ENCODE assay signal across 8 cellular contexts in the genomic region with DNA sequence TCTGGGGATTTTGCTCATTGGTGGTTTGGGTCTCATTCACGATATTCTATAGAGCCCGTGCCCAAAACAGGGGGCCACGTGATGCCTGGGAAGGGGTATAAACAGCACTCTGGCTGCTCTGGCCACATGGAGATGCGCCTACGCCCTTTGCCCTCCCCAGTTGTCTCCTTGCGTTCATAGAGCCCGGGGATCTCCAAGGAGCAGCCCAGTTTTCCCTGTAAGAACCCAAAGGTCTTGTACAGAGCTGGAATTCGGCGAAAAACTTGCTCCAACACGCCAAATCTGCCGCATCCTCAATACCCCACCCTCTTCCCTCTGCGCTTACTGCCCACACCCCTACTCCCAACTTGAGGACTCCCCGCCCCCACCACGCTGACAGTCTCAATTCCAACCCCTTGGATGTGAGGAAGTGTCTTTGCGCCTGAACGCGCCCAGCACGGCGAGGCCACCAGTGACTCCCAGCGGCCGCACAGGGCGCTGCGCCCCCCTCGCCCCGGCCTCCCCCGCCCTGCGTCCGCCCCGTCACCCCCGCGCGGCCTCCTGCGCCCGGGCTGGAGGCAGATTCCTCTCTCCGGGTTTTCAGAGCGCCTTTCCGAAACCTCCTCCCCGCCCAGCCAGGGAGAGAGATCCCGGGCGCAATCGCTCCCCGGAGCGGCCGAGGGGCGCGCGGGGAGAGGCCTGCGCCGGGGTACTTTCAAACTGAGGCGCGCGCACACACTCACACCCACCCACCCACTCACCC. TPM values are rescaled to one million over a fixed set of nuclear protein-coding genes. Genes with fewer than 3 reads are reported as not detected.
DNase-seq lines count a peak whose midpoint lies in the region; ATAC-seq and TF ChIP-seq lines count a peak whose summit lies in the region.

A gene (plus strand): TSS at position 582 of the 742 bp plus-strand sequence. CDS start 558 bp downstream, outside the sequence.

- peak within 1 kb of the TSS; percentile 74 for H3K4me3 Mint-ChIP-seq in MCF 10A (ENCODE audit: unreplicated experiment)

- POLR2A ChIA-PET in MCF 10A (lab: Yijun Ruan, JAX) = interaction anchor here (0.6 to 1.4 kb wide), 2 partner anchors 31 to 73 kb away, joined by 3 to 4 read pairs; no protein-coding TSS in a partner anchor

- no peaks in the 10 kb centered on the region for H3K4me1 Mint-ChIP-seq in MCF 10A (ENCODE audit: insufficient read depth, unreplicated experiment)

- H3K4me2 ChIP-seq in skeletal muscle satellite cell (ENCODE audit: low read length) = peak within 1 kb of the TSS; percentile 88

- DNase-seq in NCI-H524 (lab: John Stamatoyannopoulos, UW) = peak; percentile 65 to 83
- no peak for DNase-seq in NCI-H524 treated with DMSO at 0.1 percent for 48 hours (lab: John Stamatoyannopoulos, UW)
- DNase-seq in NCI-H2227 treated with DMSO at 0.1 percent for 48 hours (lab: John Stamatoyannopoulos, UW) = peak; percentile 28
- DNase-seq in MCF 10A (ENCODE audit: unreplicated experiment) = peak; percentile 71

- H3K4me3 ChIP-seq in iPS-15b (ENCODE audit: low read depth, low read length) (peak within 1 kb of the TSS; percentile 81), skeletal muscle satellite cell (ENCODE audit: low read length) (peak within 1 kb of the TSS; percentile 66)

- TF ChIP-seq CTCF in MCF 10A (IDR thresholded peaks at IDR 0.05; ENCODE audit: unreplicated experiment) = peak; percentile 52

- H3K9ac ChIP-seq in iPS-15b (ENCODE audit: low read depth, low read length) (peak within 1 kb of the TSS; percentile 50), skeletal muscle satellite cell (ENCODE audit: low read depth, low read length) (no peak within 1 kb of the TSS)

- no peaks in the 10 kb centered on the region for H3K27me3 Mint-ChIP-seq in MCF 10A (ENCODE audit: insufficient read depth, unreplicated experiment)

- intact Hi-C loops in MCF 10A (cut with micrococcal nuclease) = loop anchor here (1.0 to 10.0 kb wide), 5 partner anchors 38 to 316 kb away; no protein-coding TSS in a partner anchor

- ATAC-seq in GM21737 (IDR thresholded peaks at IDR 0.05; ENCODE audit: unreplicated experiment) (no peak), GM18519 (IDR thresholded peaks at IDR 0.05; ENCODE audit: low FRiP score, unreplicated experiment) (no peak)

- CTCF ChIA-PET in MCF 10A (lab: Yijun Ruan, JAX) = interaction anchor here (0.7 to 1.5 kb wide), 3 partner anchors 131 to 1970 kb away, joined by 3 to 4 read pairs (median 4); no protein-coding TSS in a partner anchor

- H3K9me3 ChIP-seq in iPS-15b (ENCODE audit: control insufficient read depth, insufficient read depth, low read length) (no peaks in the 10 kb centered on the region), skeletal muscle satellite cell (replicated peaks; ENCODE audit: low read length) (no peaks in the 10 kb centered on the region)

- no TSS peak for BruUV-seq in MCF 10A (replicated peaks; lab: Mats Ljungman, UMichigan)

- H3K9me3 Mint-ChIP-seq in MCF 10A (ENCODE audit: unreplicated experiment) = no peaks in the 10 kb centered on the region

- H3K36me3 ChIP-seq in iPS-15b (ENCODE audit: control insufficient read depth, insufficient read depth, low read length) = no peaks in the 10 kb centered on the region
- H3K36me3 ChIP-seq in skeletal muscle satellite cell (ENCODE audit: insufficient read depth, low read length) = no peaks in the 10 kb centered on the region

- peak within 1 kb of the TSS; percentile 17 for H3K27ac Mint-ChIP-seq in MCF 10A (ENCODE audit: low read depth, unreplicated experiment)

- H3K27me3 ChIP-seq in iPS-15b (ENCODE audit: control insufficient read depth, insufficient read depth, low read length) (peaks cover 31% of the 10 kb centered on the region), skeletal muscle satellite cell (ENCODE audit: control insufficient read depth, insufficient read depth, low read length) (peaks cover 29% of the 10 kb centered on the region)

- H3K4me1 ChIP-seq in iPS-15b (ENCODE audit: control insufficient read depth, insufficient read depth, low read length) (peaks cover 2% of the 10 kb centered on the region), skeletal muscle satellite cell (ENCODE audit: control insufficient read depth, insufficient read depth, low read length) (no peaks in the 10 kb centered on the region)

- no peaks in the 10 kb centered on the region for H3K36me3 Mint-ChIP-seq in MCF 10A (ENCODE audit: insufficient read depth, unreplicated experiment)

RNA-seq across cellular contexts. Expression of the gene that starts here (rescaled TPM):
- total RNA-seq in MCF 10A (2022) = 3.6 and 6.2 TPM in 2 replicates
- 0.22 and 0.25 TPM in 2 replicates for total RNA-seq in skeletal muscle satellite cell (2012; rRNA removed)
